ENCODE assay signal across 20 cellular contexts in the genomic region with DNA sequence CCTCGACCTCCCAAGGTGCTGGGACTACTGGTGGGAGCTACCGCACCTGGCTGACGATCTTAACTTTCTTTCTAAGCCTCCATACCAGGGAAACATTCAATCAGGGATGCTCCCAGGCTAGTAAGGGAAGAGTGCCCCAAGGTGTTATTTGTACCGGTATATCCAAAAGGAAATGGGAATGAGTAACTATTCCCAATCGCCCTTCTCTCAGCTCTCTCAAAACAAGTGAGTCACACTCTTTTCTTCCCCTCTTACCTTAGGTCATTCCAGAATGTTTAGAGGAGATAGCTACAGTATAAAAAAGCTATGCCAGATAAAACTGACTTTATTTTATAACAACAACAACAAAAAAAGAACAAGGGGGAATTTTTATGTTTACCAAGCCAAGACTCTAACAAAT. TPM values are rescaled to one million over a fixed set of nuclear protein-coding genes. Genes with fewer than 3 reads are reported as not detected.
DNase-seq lines count a peak whose midpoint lies in the region; ATAC-seq and TF ChIP-seq lines count a peak whose summit lies in the region.
"Had no signal": no experiment of that assay in that cellular context is flagged by ENCODE, and none has a peak within 500 bp of the region (broad histone marks: within the 10 kb centered on the region; RNA-seq: fewer than 3 reads in every experiment).

No MANE protein-coding gene starts in this region.

- no peaks in the 10 kb centered on the region for H4K20me1 ChIP-seq in PC-3 (ENCODE audit: low read length)

- TF ChIP-seq CTCF in PC-3 (conservative IDR thresholded peaks at IDR 0.05; ENCODE audit: low read depth, low read length) (no peak), epithelial cell of esophagus (IDR thresholded peaks at IDR 0.05; ENCODE audit: insufficient read depth, low read depth, low read length, missing control alignments) (no peak)

- no peak overlapping the region for H3K4me2 ChIP-seq in PC-3 (ENCODE audit: low read length)

- intact Hi-C loops in PC-3 (cut with micrococcal nuclease): no loop called here

- no peak overlapping the region for H3K9ac ChIP-seq in PC-3 (ENCODE audit: low read length)

- H3K27ac ChIP-seq in PC-3 (ENCODE audit: low read length) (no peak overlapping the region), caudate nucleus (ENCODE audit: low read depth, low read length) (no peak overlapping the region)

- H3K4me3 ChIP-seq in PC-3 (ENCODE audit: low read length): no peak overlapping the region
- H3K4me3 ChIP-seq in epithelial cell of esophagus (ENCODE audit: low read length): no peak overlapping the region
- H3K4me3 ChIP-seq: K562, MG63 had no signal

- no peaks in the 10 kb centered on the region for H3K79me2 ChIP-seq in PC-3 (ENCODE audit: low read length)

- peaks cover 6% of the 10 kb centered on the region; the same call in 1 of the 2 replicates for H3K27me3 ChIP-seq in PC-3 (ENCODE audit: low read length)
- H3K27me3 ChIP-seq: BE2C, MG63 had no signal

- no peak overlapping the region for H2AFZ ChIP-seq in PC-3 (ENCODE audit: low read length)

- ATAC-seq in PC-3: no peak
- ATAC-seq: K562 had no signal

- DNase-seq in Daoy (ENCODE audit: low read depth): peak; percentile 15
- peak; percentile 24 for DNase-seq in PC-3
- peak; percentile 69 for DNase-seq in epithelial cell of esophagus (ENCODE audit: low read depth)
- DNase-seq in renal cortical epithelial cell (ENCODE audit: low read depth): peak; percentile 56
- no peak for DNase-seq in caudate nucleus (lab: John Stamatoyannopoulos, UW)
- no peak for DNase-seq in DMS153 (lab: John Stamatoyannopoulos, UW)
- DNase-seq in mucosa of gallbladder (ENCODE audit: low spot score): no peak
- DNase-seq: 8988T; ACHN; BE2C; CD8-positive, alpha-beta memory T cell; DMS 273 treated with DMSO at 0.1 percent for 48 hours; H7; Kasumi-1; MG63; NCI-H146; NCI-H1930; NCI-H526 treated with DMSO at 0.1 percent for 48 hours; RPMI8226 had no signal

- no peaks in the 10 kb centered on the region for H3K9me3 ChIP-seq in PC-3 (ENCODE audit: low read length)
- H3K9me3 ChIP-seq: BE2C, MG63 had no signal

- BruUV-seq in PC-3 (replicated peaks; lab: Mats Ljungman, UMichigan): no TSS peak

- no peaks in the 10 kb centered on the region for H3K36me3 ChIP-seq in PC-3 (ENCODE audit: low read depth, low read length)
- H3K36me3 ChIP-seq: BE2C, MG63 had no signal

- H3F3A ChIP-seq in PC-3 (ENCODE audit: low read length, unreplicated experiment): no peaks in the 10 kb centered on the region

- CTCF ChIA-PET in PC-3 (lab: Charles Lee): no interaction called here

- no peaks in the 10 kb centered on the region for H3K9me2 ChIP-seq in PC-3 (replicated peaks; ENCODE audit: low read length)

- no peaks in the 10 kb centered on the region for H3K4me1 ChIP-seq in PC-3 (ENCODE audit: insufficient read depth, low read length)
- H3K4me1 ChIP-seq: BE2C had no signal

- POLR2A ChIA-PET in PC-3 (lab: Charles Lee; ENCODE audit: unreplicated experiment): no interaction called here

RNA-seq across cellular contexts. Expression of a gene that starts 13.7 kb away (rescaled TPM):
- total RNA-seq in Daoy (2014; rRNA removed; shearing (Covaris generic)): 0.23 and 1.0 TPM in 2 replicates
- total RNA-seq in PC-3 (2014; rRNA removed) (0.75 TPM in 1 of 2 replicates, not detected in the other), renal cortical epithelial cell (0.35 and 6.8 TPM in 2 replicates), mucosa of gallbladder (8.1 TPM)

RNA-seq across cellular contexts. Expression of a gene that starts 13.8 kb away (rescaled TPM):
- total RNA-seq in Daoy (2014; rRNA removed; shearing (Covaris generic)): 13.7 and 19.1 TPM in 2 replicates
- 5.6 and 9.3 TPM in 2 replicates for total RNA-seq in PC-3 (2014; rRNA removed)
- total RNA-seq in renal cortical epithelial cell: 13.5 and 24.8 TPM in 2 replicates
- total RNA-seq in mucosa of gallbladder: 11.8 TPM

Comparison
In these comparisons a context has a peak if more than half of its experiments do, and no peak if none do; other contexts are left out.
1. DNase-seq: peak in Daoy (single experiment), PC-3 (single experiment), epithelial cell of esophagus (single experiment) and renal cortical epithelial cell (single experiment); none in caudate nucleus (0 of 61), DMS153 (single experiment) and mucosa of gallbladder (single experiment).